22 cellular contexts compared by ENCODE assay signal in genomic region chr18:54503495-54503894, GRCh38.
"Had no signal": no experiment of that assay in that cellular context is flagged by ENCODE, and none has a peak within 500 bp of the region (broad histone marks: within the 10 kb centered on the region; RNA-seq: fewer than 3 reads in every experiment).

No MANE protein-coding gene starts in this region.

- H3K27ac ChIP-seq: colonic mucosa, gastrocnemius medialis, heart right ventricle, left ventricle myocardium inferior, parathyroid adenoma, prostate gland, right lobe of liver, thoracic aorta, transverse colon had no signal

- H3K4me3 Mint-ChIP-seq: naive B cell; nephron; stimulated activated naive B cell treated with anti-CD40 and anti-IgM and Interleukin-4, amounts not matched to agents 10 μg/mL and 1 μg/mL and 100 μg/mL, for 72 hours; stimulated activated naive CD8-positive, alpha-beta T cell treated with anti-CD3 and anti-CD28 coated beads, Interleukin-15, amount 100 ng/mL, for 72 hours had no signal

- ATAC-seq: gastrocnemius medialis; heart right ventricle; right lobe of liver; stimulated activated naive B cell treated with anti-CD40 and anti-IgM and Interleukin-4, amounts not matched to agents 10 μg/mL and 1 μg/mL and 100 μg/mL, for 72 hours; stimulated activated naive CD8-positive, alpha-beta T cell treated with anti-CD3 and anti-CD28 coated beads, Interleukin-15, amount 100 ng/mL, for 72 hours had no signal

- H3K27ac Mint-ChIP-seq: naive B cell; nephron; stimulated activated naive B cell treated with anti-CD40 and anti-IgM and Interleukin-4, amounts not matched to agents 10 μg/mL and 1 μg/mL and 100 μg/mL, for 72 hours; stimulated activated naive CD8-positive, alpha-beta T cell treated with anti-CD3 and anti-CD28 coated beads, Interleukin-15, amount 100 ng/mL, for 72 hours had no signal

- H3K27me3 ChIP-seq: colonic mucosa, gastrocnemius medialis, right lobe of liver, transverse colon had no signal

- H3K79me2 ChIP-seq: parathyroid adenoma had no signal

- H2AFZ ChIP-seq: parathyroid adenoma had no signal

- DNase-seq: cerebellar nuclear complex; colonic mucosa; dermis blood vessel endothelial cell; erythroblast; gastrocnemius medialis; heart right ventricle; hypothalamus; left ventricle myocardium inferior; mesenchymal stem cell; naive B cell; retina; right lobe of liver; stimulated activated CD4-positive, alpha-beta T cell treated with anti-CD3 and anti-CD28 coated beads, Interleukin-4, amount 100 ng/mL, for 4 hours; stimulated activated naive B cell treated with anti-CD40 and anti-IgM and Interleukin-4, amounts not matched to agents 10 μg/mL and 1 μg/mL and 100 μg/mL, for 72 hours; stimulated activated naive CD8-positive, alpha-beta T cell treated with anti-CD3 and anti-CD28 coated beads, Interleukin-15, amount 100 ng/mL, for 72 hours; substantia nigra; transverse colon had no signal

- H3K4me1 ChIP-seq: gastrocnemius medialis, heart right ventricle, left ventricle myocardium inferior, parathyroid adenoma, prostate gland, right lobe of liver had no signal

- H3K9me3 Mint-ChIP-seq: stimulated activated naive B cell treated with anti-CD40 and anti-IgM and Interleukin-4, amounts not matched to agents 10 μg/mL and 1 μg/mL and 100 μg/mL, for 72 hours; stimulated activated naive CD8-positive, alpha-beta T cell treated with anti-CD3 and anti-CD28 coated beads, Interleukin-15, amount 100 ng/mL, for 72 hours had no signal

- H3K36me3 ChIP-seq: colonic mucosa, gastrocnemius medialis, heart right ventricle, left ventricle myocardium inferior, prostate gland, right lobe of liver, thoracic aorta, transverse colon had no signal

- H3K4me1 Mint-ChIP-seq: naive B cell; nephron; stimulated activated naive CD8-positive, alpha-beta T cell treated with anti-CD3 and anti-CD28 coated beads, Interleukin-15, amount 100 ng/mL, for 72 hours had no signal

- H3K4me3 ChIP-seq: colonic mucosa, gastrocnemius medialis, heart right ventricle, left ventricle myocardium inferior, lung, prostate gland, right lobe of liver, thoracic aorta, transverse colon had no signal

- H3K36me3 Mint-ChIP-seq: naive B cell; stimulated activated naive B cell treated with anti-CD40 and anti-IgM and Interleukin-4, amounts not matched to agents 10 μg/mL and 1 μg/mL and 100 μg/mL, for 72 hours had no signal
